In the genomic region with DNA sequence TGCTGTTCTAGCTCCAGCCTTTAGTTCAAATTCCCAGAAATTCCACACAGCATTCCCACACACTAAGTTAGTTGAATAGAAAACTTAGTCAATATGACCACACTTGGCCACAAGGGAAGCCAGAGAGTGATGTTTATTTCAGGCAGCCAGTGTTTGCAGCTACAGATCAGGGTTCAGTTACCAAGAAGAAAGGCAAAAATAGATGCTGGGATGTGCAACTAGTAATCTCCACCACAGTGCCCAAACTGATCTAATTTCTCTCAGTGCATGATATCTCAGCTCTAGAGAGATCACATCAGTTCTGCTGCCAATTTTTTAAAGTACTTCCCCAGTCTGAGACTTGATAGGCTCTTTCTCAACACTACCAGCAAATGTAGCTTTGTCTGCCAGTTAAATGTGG, we compare ENCODE assay signal across 20 cellular contexts. TPM values are rescaled to one million over a fixed set of nuclear protein-coding genes. Genes with fewer than 3 reads are reported as not detected.
DNase-seq lines count a peak whose midpoint lies in the region; ATAC-seq, FAIRE-seq and TF ChIP-seq lines count a peak whose summit lies in the region.
"Had no signal": no experiment of that assay in that cellular context is flagged by ENCODE, and none has a peak within 500 bp of the region (broad histone marks: within the 10 kb centered on the region; RNA-seq: fewer than 3 reads in every experiment).

No MANE protein-coding gene starts in this region.

- no peaks in the 10 kb centered on the region for H3K79me2 ChIP-seq in HCT116 (ENCODE audit: insufficient read depth, low read length)

- CTCF ChIA-PET in A549 (lab: Yijun Ruan, JAX) (interaction anchor here (1.0 to 1.1 kb wide), 2 partner anchors 8 to 52 kb away, joined by 3 read pairs; no protein-coding TSS in a partner anchor), HCT116 (lab: Charles Lee) (interaction anchor here (1.1 to 1.3 kb wide), 2 partner anchors 9 to 10 kb away, joined by 3 to 8 read pairs; no protein-coding TSS in a partner anchor)

- H3K4me2 ChIP-seq in A549 (no peak overlapping the region), HCT116 (ENCODE audit: low read length) (no peak overlapping the region)

- TF ChIP-seq EP300 in A549 (IDR thresholded peaks at IDR 0.05): no peak

- H3K36me3 ChIP-seq in HCT116 (ENCODE audit: control insufficient read depth in 1 of 2, insufficient read depth in 2 of 2, low read length in 2 of 2) (peaks cover 50 to 52% of the 10 kb centered on the region in 2 experiments), aorta (ENCODE audit: control insufficient read depth in 1 of 2, insufficient read depth in 2 of 2, low read length in 1 of 2) (peaks cover 5 to 8% of the 10 kb centered on the region in 2 donors)

- no peaks in the 10 kb centered on the region for H3K9me3 ChIP-seq in A549
- H3K9me3 ChIP-seq in HCT116 (ENCODE audit: control insufficient read depth in 1 of 2, insufficient read depth in 1 of 2, low read depth in 1 of 2, low read length in 2 of 2): no peaks in the 10 kb centered on the region
- H3K9me3 ChIP-seq in aorta (ENCODE audit: control insufficient read depth, low read length): no peaks in the 10 kb centered on the region
- H3K9me3 ChIP-seq: lower lobe of right lung, right lobe of liver, tibial artery had no signal

- no TSS peak for BruUV-seq in HCT116 (replicated peaks; lab: Mats Ljungman, UMichigan)

- H2AFZ ChIP-seq in HCT116 (ENCODE audit: low read depth, low read length, poor library complexity, severe bottlenecking): no peak overlapping the region

- H3K9me2 ChIP-seq in HCT116 (ENCODE audit: insufficient read depth): no peaks in the 10 kb centered on the region

- POLR2A ChIA-PET in A549 (lab: Yijun Ruan, JAX) (no interaction called here), HCT116 (lab: Charles Lee) (interaction anchor here (1.0 kb wide), 1 partner anchor 52 kb away, joined by 3 read pairs; no protein-coding TSS in a partner anchor)

- H3K27me3 ChIP-seq in HCT116 (ENCODE audit: insufficient read depth, low read length): no peaks in the 10 kb centered on the region
- H3K27me3 ChIP-seq in aorta (ENCODE audit: control insufficient read depth in 1 of 2, insufficient read depth in 2 of 2, low read length in 1 of 2): no peaks in the 10 kb centered on the region
- H3K27me3 ChIP-seq: right lobe of liver, tibial artery had no signal

- no peak overlapping the region for H3K27ac ChIP-seq in A549
- H3K27ac ChIP-seq in HCT116 (ENCODE audit: low read depth, low read length): no peak overlapping the region
- H3K27ac ChIP-seq in caudate nucleus (ENCODE audit: low read depth, low read length): peak overlapping the region; percentile 42
- no peak overlapping the region for H3K27ac ChIP-seq in aorta (ENCODE audit: low read depth in 1 of 2, low read length in 2 of 2)
- H3K27ac ChIP-seq: lower lobe of right lung, right lobe of liver, tibial artery had no signal

- H4K20me1 ChIP-seq in HCT116 (ENCODE audit: insufficient read depth): peaks cover 6% of the 10 kb centered on the region; the same call in 1 of the 2 replicates

- H3K9ac ChIP-seq in HCT116 (ENCODE audit: low read length): no peak overlapping the region

- intact Hi-C loops in HCT116 (cut with micrococcal nuclease): no loop called here
- intact Hi-C loops in left ventricle myocardium superior (cut with micrococcal nuclease): no loop called here
- intact Hi-C loops in aorta (cut with DNase I): no loop called here

- DNase-seq in A549 (ENCODE audit: low read depth in 1 of 2, low spot score in 1 of 2) (peak; percentile 10 to 12), HCT116 (ENCODE audit: low read depth, low spot score) (no peak), caudate nucleus (lab: John Stamatoyannopoulos, UW) (no peak), left ventricle myocardium superior (no peak), NK-92 (lab: John Stamatoyannopoulos, UW; ENCODE audit: unreplicated experiment) (no peak), aorta (no peak), HPDE6-E6E7 (ENCODE audit: extremely low spot score) (no peak), NCI-H774 (lab: John Stamatoyannopoulos, UW) (no peak)
- DNase-seq: activated CD4-positive, CD25-positive, alpha-beta regulatory T cell treated with anti-CD3 and anti-CD28 coated beads, Interleukin-2, amount 50 U/mL, for 72 hours; activated naive CD4-positive, alpha-beta T cell treated with anti-CD3 and anti-CD28 coated beads, Interleukin-2, amount 10 ng/mL, durations not matched to agents 7 days and 5 days; cerebellar nuclear complex; lower lobe of right lung; NCI-H2081; NCI-H526 treated with DMSO at 0.1 percent for 48 hours; right lobe of liver; stimulated activated CD4-positive, alpha-beta T cell treated with anti-CD3 and anti-CD28 coated beads, Interleukin-2, amount 100 ng/mL, for 48 hours; tibial artery had no signal

- ATAC-seq in A549: peak; percentile 71 to 81
- peak; percentile 76 for ATAC-seq in HCT116
- ATAC-seq in left ventricle myocardium superior: peak; percentile 19
- no peak for ATAC-seq in aorta (ENCODE audit: low FRiP score)
- ATAC-seq: lower lobe of right lung; natural killer cell treated with Interleukin-12 subunit alpha and Interleukin-12 subunit beta and Interleukin-15 and Interleukin-18, amount 100 ng/mL, for 72 hours had no signal

- RAD21 ChIA-PET in HCT116 (lab: Charles Lee; ENCODE audit: low non-redundant PET in 1 of 2, low total read pairs in 2 of 2, uncharacterized antibody in 2 of 2, unreplicated experiment in 2 of 2): no interaction called here

- no peak for TF ChIP-seq POLR2A in A549 (IDR thresholded peaks at IDR 0.05; ENCODE audit: low read length)
- TF ChIP-seq POLR2A in HCT116 (IDR thresholded peaks at IDR 0.05; ENCODE audit: borderline replicate concordance, extremely low read depth, insufficient read depth, insufficient read length): no peak

- FAIRE-seq in A549 (lab: Jason Lieb, UNC): peak; percentile 61
- FAIRE-seq: GM18507, RCC 7860 had no signal

- H3K4me3 ChIP-seq in A549 (no peak overlapping the region), HCT116 (replicated peaks in 1 of 2; ENCODE audit: low read depth in 1 of 2, low read length in 2 of 2) (no peak overlapping the region), aorta (ENCODE audit: low read length in 2 of 2) (no peak overlapping the region)
- H3K4me3 ChIP-seq: lower lobe of right lung, right lobe of liver, tibial artery had no signal

- no peak for TF ChIP-seq CTCF in A549 (IDR thresholded peaks at IDR 0.05)
- peak in 2 of 3 experiments; percentile 16 to 38; a peak in 3 of 6 replicates for TF ChIP-seq CTCF in HCT116 (IDR thresholded peaks at IDR 0.05 in 2 of 3, conservative IDR thresholded peaks at IDR 0.05 in 1 of 3; ENCODE audit: borderline replicate concordance in 1 of 3, insufficient read depth in 1 of 3, low read depth in 2 of 3, low read length in 2 of 3)

- no peaks in the 10 kb centered on the region for H3K4me1 ChIP-seq in A549
- no peaks in the 10 kb centered on the region for H3K4me1 ChIP-seq in HCT116 (ENCODE audit: control insufficient read depth in 1 of 2, insufficient read depth in 2 of 2, low read length in 2 of 2)
- no peaks in the 10 kb centered on the region for H3K4me1 ChIP-seq in aorta (ENCODE audit: control insufficient read depth in 1 of 2, insufficient read depth in 2 of 2, low read length in 2 of 2)
- H3K4me1 ChIP-seq: right lobe of liver, tibial artery had no signal

- TF ChIP-seq RAD21 in A549 (conservative IDR thresholded peaks at IDR 0.05 in 1 of 2, IDR thresholded peaks at IDR 0.05 in 1 of 2) (no peak), HCT116 (IDR thresholded peaks at IDR 0.05; ENCODE audit: low read depth) (no peak)

TF ChIP-seq in A549, 52 proteins besides CTCF, POLR2A, EP300 and RAD21 (continues in another document):
- TF ChIP-seq RARB (CRISPR knock-in tag; IDR thresholded peaks at IDR 0.05) (no peak), SREBF2 (IDR thresholded peaks at IDR 0.05) (no peak)

TF ChIP-seq in HCT116, 20 proteins besides CTCF, POLR2A, EP300 and RAD21 (continues in another document):
- no peak for TF ChIP-seq SIN3A (IDR thresholded peaks at IDR 0.05; ENCODE audit: low read depth)

RNA-seq across cellular contexts. Expression of a gene that starts 17.6 kb away (rescaled TPM):
- polyA plus RNA-seq in A549 (2011; rRNA removed) (12.4 and 16.6 TPM in 2 replicates), A549 (2017; fragmentation: RNase III; extraction: RNeasy Plus Mini Kit Qiagen cat#74134 plus additional on column Dnase treatment) (12.3 to 13.6 TPM (median 13.0 TPM) in 3 replicates), aorta (10 to 100 TPM in 1 of 2 donors, 1 to 10 TPM in 1; 5.6 to 13.2 TPM)
- 5.2 and 5.8 TPM in 2 replicates for polyA plus RNA-seq in A549 (2012; cell fraction: cytosol; rRNA removed)
- 5.9 and 9.4 TPM in 2 replicates for polyA plus RNA-seq in A549 (2012; cell fraction: nucleus; rRNA removed)
- polyA minus RNA-seq in A549 (2011; rRNA and poly(A)+ RNA removed): 10.4 and 12.0 TPM in 2 replicates
- total RNA-seq in HCT116 (2021; ENCODE audit: unreplicated experiment) (43.0 TPM), left ventricle myocardium superior (18.9 TPM), aorta (10 to 100 TPM; 20.3 to 38.3 TPM)
- 9.5 and 12.3 TPM in 2 replicates for polyA plus RNA-seq in HCT116 (2012)

RNA-seq across cellular contexts. Expression of a gene that starts 38.9 kb away (rescaled TPM):
- 17.4 and 31.1 TPM in 2 replicates for polyA plus RNA-seq in A549 (2011; rRNA removed)
- polyA plus RNA-seq in A549 (2012; cell fraction: cytosol; rRNA removed): 10.7 and 14.0 TPM in 2 replicates
- 22.3 and 28.5 TPM in 2 replicates for polyA plus RNA-seq in A549 (2012; cell fraction: nucleus; rRNA removed)
- 10.2 to 13.5 TPM (median 13.3 TPM) in 3 replicates for polyA plus RNA-seq in A549 (2017; fragmentation: RNase III; extraction: RNeasy Plus Mini Kit Qiagen cat#74134 plus additional on column Dnase treatment)
- polyA minus RNA-seq in A549 (2011; rRNA and poly(A)+ RNA removed): 27.1 and 33.0 TPM in 2 replicates
- total RNA-seq in HCT116 (2021; ENCODE audit: unreplicated experiment): 29.4 TPM
- 31.8 and 34.3 TPM in 2 replicates for polyA plus RNA-seq in HCT116 (2012)
- total RNA-seq in left ventricle myocardium superior: 1.6 TPM
- 1 to 10 TPM; 1.5 to 4.2 TPM for total RNA-seq in aorta
- polyA plus RNA-seq in aorta: 1 to 10 TPM; 2.1 to 7.5 TPM

RNA-seq across cellular contexts. Expression of a gene that starts 56.9 kb away (rescaled TPM):
- polyA plus RNA-seq in A549 (2011; rRNA removed) (76.3 and 77.4 TPM in 2 replicates), A549 (2017; fragmentation: RNase III; extraction: RNeasy Plus Mini Kit Qiagen cat#74134 plus additional on column Dnase treatment) (82.2 to 86.7 TPM (median 83.4 TPM) in 3 replicates), aorta (100 to 1,000 TPM in 1 of 2 donors, 10 to 100 TPM in 1; 69.4 to 104 TPM)
- 193 and 212 TPM in 2 replicates for polyA plus RNA-seq in A549 (2012; cell fraction: cytosol; rRNA removed)
- 145 and 218 TPM in 2 replicates for polyA plus RNA-seq in A549 (2012; cell fraction: nucleus; rRNA removed)
- polyA minus RNA-seq in A549 (2011; rRNA and poly(A)+ RNA removed): 17.5 and 27.5 TPM in 2 replicates
- total RNA-seq in HCT116 (2021; ENCODE audit: unreplicated experiment) (136 TPM), left ventricle myocardium superior (55.9 TPM), aorta (10 to 100 TPM; 38.9 to 59.8 TPM)
- 153 and 159 TPM in 2 replicates for polyA plus RNA-seq in HCT116 (2012)

RNA-seq across cellular contexts. Expression of a gene that starts 57.0 kb away (rescaled TPM):
- polyA plus RNA-seq in A549 (2011; rRNA removed) (21.1 and 26.7 TPM in 2 replicates), A549 (2017; fragmentation: RNase III; extraction: RNeasy Plus Mini Kit Qiagen cat#74134 plus additional on column Dnase treatment) (34.7 to 36.0 TPM (median 35.9 TPM) in 3 replicates), aorta (1 to 10 TPM; 3.0 to 4.5 TPM)
- polyA plus RNA-seq in A549 (2012; cell fraction: cytosol; rRNA removed): 19.5 and 21.8 TPM in 2 replicates
- 16.0 and 20.8 TPM in 2 replicates for polyA plus RNA-seq in A549 (2012; cell fraction: nucleus; rRNA removed)
- 21.0 and 21.4 TPM in 2 replicates for polyA minus RNA-seq in A549 (2011; rRNA and poly(A)+ RNA removed)
- total RNA-seq in HCT116 (2021; ENCODE audit: unreplicated experiment) (42.1 TPM), left ventricle myocardium superior (8.0 TPM), aorta (1 to 10 TPM; 4.6 to 5.7 TPM)
- 39.7 and 42.4 TPM in 2 replicates for polyA plus RNA-seq in HCT116 (2012)

Comparison
In these comparisons a context has a peak if more than half of its experiments do, and no peak if none do; other contexts are left out.
1. DNase-seq: peak in A549 (2 of 2); none in HCT116 (single experiment), caudate nucleus (0 of 61), left ventricle myocardium superior (single experiment), NK-92 (single experiment), aorta (0 of 2), HPDE6-E6E7 (single experiment) and NCI-H774 (single experiment).